8 cellular contexts compared by ENCODE assay signal in genomic region chr3:98733778-98734281, GRCh38. TPM values are rescaled to one million over a fixed set of nuclear protein-coding genes. Genes with fewer than 3 reads are reported as not detected.
DNase-seq lines count a peak whose midpoint lies in the region; ATAC-seq and TF ChIP-seq lines count a peak whose summit lies in the region.

No MANE protein-coding gene starts in this region.

- H3K27ac ChIP-seq in esophagus muscularis mucosa (replicated peaks in 1 of 4), result peak overlapping the region in 3 of 4 donors; percentile 62 to 78 (median 76)

- H3K4me3 ChIP-seq in BE2C (ENCODE audit: low read depth, low read length) (peak overlapping the region; percentile 98), esophagus muscularis mucosa (peak overlapping the region; percentile 64 to 81 (median 74))

- H3K9me3 ChIP-seq in BE2C, result no peaks in the 10 kb centered on the region
- no peaks in the 10 kb centered on the region for H3K9me3 ChIP-seq in esophagus muscularis mucosa

- no peak for TF ChIP-seq POLR2A in esophagus muscularis mucosa (IDR thresholded peaks at IDR 0.05; ENCODE audit: low read depth)

- peaks cover 45% of the 10 kb centered on the region for H3K4me1 Mint-ChIP-seq in neural crest cell

- peak overlapping the region; percentile 90 for H3K27ac Mint-ChIP-seq in neural crest cell (ENCODE audit: unreplicated experiment)

- H3K36me3 ChIP-seq in BE2C, result peaks cover 17% of the 10 kb centered on the region
- H3K36me3 ChIP-seq in esophagus muscularis mucosa, result no peaks in the 10 kb centered on the region

- H3K27me3 ChIP-seq in BE2C (no peaks in the 10 kb centered on the region), esophagus muscularis mucosa (no peaks in the 10 kb centered on the region)

- TF ChIP-seq CTCF in BE2C (IDR thresholded peaks at IDR 0.05; ENCODE audit: low read depth, low read length), result no peak
- TF ChIP-seq CTCF in esophagus muscularis mucosa (IDR thresholded peaks at IDR 0.05), result no peak
- no peak for TF ChIP-seq CTCF in neural crest cell (conservative IDR thresholded peaks at IDR 0.05)

- no peak for TF ChIP-seq EP300 in esophagus muscularis mucosa (IDR thresholded peaks at IDR 0.05)

- peaks cover 7% of the 10 kb centered on the region for H3K36me3 Mint-ChIP-seq in neural crest cell (ENCODE audit: low read depth)

- H3K27me3 Mint-ChIP-seq in neural crest cell (ENCODE audit: low read depth), result peaks cover 4% of the 10 kb centered on the region

- peaks cover 16% of the 10 kb centered on the region for H3K4me1 ChIP-seq in BE2C
- H3K4me1 ChIP-seq in esophagus muscularis mucosa, result peaks cover 9 to 31% (median 23%) of the 10 kb centered on the region in 4 donors

- no peaks in the 10 kb centered on the region for H3K9me3 Mint-ChIP-seq in neural crest cell

- intact Hi-C loops in esophagus muscularis mucosa (cut with DNase I), result loop anchor here (10.0 kb wide), 1 partner anchor 139 kb away; the partner anchor contains the start of gene CPOX

- peak; percentile 28 for ATAC-seq in GM19463 (IDR thresholded peaks at IDR 0.05; ENCODE audit: unreplicated experiment)
- ATAC-seq in GM19455 (IDR thresholded peaks at IDR 0.05; ENCODE audit: unreplicated experiment), result no peak

- DNase-seq in BE2C, result peak; percentile 32
- peak; percentile 8 to 38 for DNase-seq in SHP77 (lab: John Stamatoyannopoulos, UW)
- no peak for DNase-seq in esophagus muscularis mucosa (ENCODE audit: extremely low spot score)
- no peak for DNase-seq in neural crest cell (ENCODE audit: low read depth, low spot score)
- DNase-seq in GOT3 (lab: John Stamatoyannopoulos, UW), result no peak
- no peak for DNase-seq in DMS153 treated with DMSO at 0.1 percent for 48 hours (lab: John Stamatoyannopoulos, UW; ENCODE audit: unreplicated experiment)

- H3K4me3 Mint-ChIP-seq in neural crest cell, result peak overlapping the region; percentile 97

- WGBS in esophagus muscularis mucosa, result 2% methylated on average over 16 of the region's 16 CpGs

RNA-seq across cellular contexts. Expression of gene ST3GAL6, which starts 29.3 kb away (rescaled TPM):
- 59.5 TPM for polyA plus RNA-seq in BE2C (2012; ENCODE audit: insufficient read depth, insufficient read length, low read depth)
- total RNA-seq in esophagus muscularis mucosa, result 10 to 100 TPM in 1 of 4 donors, 1 to 10 TPM in 3; 3.3 to 10.8 (median 4.6) TPM
- 16.0 and 17.9 TPM in 2 replicates for total RNA-seq in neural crest cell

Comparison
In these comparisons a context has a peak if more than half of its experiments do, and no peak if none do; other contexts are left out.
1. DNase-seq: peak in BE2C (single experiment) and SHP77 (2 of 2); none in esophagus muscularis mucosa (single experiment), neural crest cell (single experiment), GOT3 (single experiment) and DMS153 treated with DMSO at 0.1 percent for 48 hours (single experiment).